In genomic region chr19:14405380-14405757, GRCh38 we compare ENCODE assay signal across 1 cellular context.
TF ChIP-seq lines count a peak whose summit lies in the region.

No MANE protein-coding gene starts in this region.

TF ChIP-seq in neural cell, 6 proteins besides CTCF, POLR2A, EP300 and RAD21 (continued from another document):
- TF ChIP-seq REST (IDR thresholded peaks at IDR 0.05; ENCODE audit: borderline replicate concordance) (no peak), SMC3 (conservative IDR thresholded peaks at IDR 0.05; ENCODE audit: poor library complexity) (no peak)
TF ChIP-seq in neural cell: peak in this region for 0.
